Comparison of ENCODE assay signal across 8 cellular contexts in genomic region chr10:114526112-114526496, GRCh38.
DNase-seq lines count a peak whose midpoint lies in the region; ATAC-seq and TF ChIP-seq lines count a peak whose summit lies in the region.

No MANE protein-coding gene starts in this region.

- H3K4me1 ChIP-seq in BE2C: peaks cover 3% of the 10 kb centered on the region
- peaks cover 15% of the 10 kb centered on the region for H3K4me1 ChIP-seq in adipocyte (ENCODE audit: control insufficient read depth, insufficient read depth, low read length)
- peaks cover 10 to 65% (median 47%) of the 10 kb centered on the region in 4 donors for H3K4me1 ChIP-seq in transverse colon

- H3K36me3 ChIP-seq in BE2C (no peaks in the 10 kb centered on the region), adipocyte (ENCODE audit: control insufficient read depth, insufficient read depth, low read length, severe bottlenecking) (no peaks in the 10 kb centered on the region), transverse colon (no peaks in the 10 kb centered on the region)

- WGBS in transverse colon (ENCODE audit: low coverage in 1 of 2), 2 donors: 3 to 25% methylated on average over 5 of the region's 5 CpGs

- H3K27me3 ChIP-seq in BE2C (no peaks in the 10 kb centered on the region), adipocyte (replicated peaks; ENCODE audit: control insufficient read depth, insufficient read depth, low read length) (no peaks in the 10 kb centered on the region), transverse colon (no peaks in the 10 kb centered on the region)

- H3K9me3 ChIP-seq in BE2C (no peaks in the 10 kb centered on the region), adipocyte (ENCODE audit: control insufficient read depth, low read length) (no peaks in the 10 kb centered on the region), transverse colon (no peaks in the 10 kb centered on the region)

- intact Hi-C loops in transverse colon (cut with DNase I; ENCODE audit: low total_unique reads): no loop called here

- in situ Hi-C loops in transverse colon (cut with MboI; ENCODE audit: low pct_ligation_motif_present in 1 of 4, low pct_unique_long_range_greater_than_20kb in 1 of 4, low sequenced_read_pairs in 3 of 4): loop anchor here in 1 of 4 donors (25.0 kb wide), 1 partner anchor 611 kb away; no protein-coding TSS in a partner anchor

- no peak for TF ChIP-seq POLR2A in transverse colon (IDR thresholded peaks at IDR 0.05)

- no peak for TF ChIP-seq EP300 in transverse colon (IDR thresholded peaks at IDR 0.05; ENCODE audit: low read depth)

- DNase-seq in BE2C (no peak), adipocyte (ENCODE audit: low read depth) (peak; percentile 18), left lobe of liver (ENCODE audit: low spot score) (no peak), transverse colon (no peak), NCI-H2081 treated with DMSO at 0.1 percent for 48 hours (lab: John Stamatoyannopoulos, UW) (no peak)
- no peak for DNase-seq in NK-92 treated with Interleukin-12 subunit alpha and Interleukin-12 subunit beta, amount 100 ng/mL, for 24 hours (lab: John Stamatoyannopoulos, UW)

- ATAC-seq in GM19455 (IDR thresholded peaks at IDR 0.05; ENCODE audit: unreplicated experiment): peak; percentile 38
- ATAC-seq in HG03469 (IDR thresholded peaks at IDR 0.05; ENCODE audit: unreplicated experiment): peak; percentile 18
- ATAC-seq in left lobe of liver: peak; percentile 52

- H3K4me3 ChIP-seq in BE2C (ENCODE audit: low read depth, low read length) (peak overlapping the region; percentile 83), adipocyte (ENCODE audit: low read length) (peak overlapping the region; percentile 76), transverse colon (peak overlapping the region in 3 of 4 donors; percentile 28 to 47 (median 31))

- H3K27ac ChIP-seq in transverse colon: peak overlapping the region; percentile 84 to 90 (median 88)

- H3K9ac ChIP-seq in adipocyte (ENCODE audit: low read length): peak overlapping the region; percentile 58

- TF ChIP-seq CTCF in BE2C (IDR thresholded peaks at IDR 0.05; ENCODE audit: low read depth, low read length) (no peak), transverse colon (IDR thresholded peaks at IDR 0.05) (no peak)

Comparison
In these comparisons a context has a peak if more than half of its experiments do, and no peak if none do; other contexts are left out.
1. H3K4me3 ChIP-seq: peak in every context shown above with its lines; median percentile 83 in BE2C; 76 in adipocyte; 31 in transverse colon.